7 cellular contexts compared by ENCODE assay signal in the genomic region with DNA sequence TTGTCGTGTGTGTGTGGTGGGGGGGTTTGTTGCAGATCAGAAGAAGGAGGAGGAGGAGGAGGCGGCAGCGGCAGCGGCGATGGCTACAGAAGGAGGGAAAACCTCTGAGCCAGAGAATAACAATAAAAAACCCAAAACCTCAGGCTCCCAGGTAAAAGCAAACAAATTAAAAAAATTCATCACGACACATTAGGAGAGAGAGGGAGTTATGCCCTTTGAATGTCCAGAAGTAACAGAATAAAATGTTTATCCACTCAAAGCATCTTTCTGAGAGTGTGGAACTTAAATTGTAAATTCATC. TPM values are rescaled to one million over a fixed set of nuclear protein-coding genes. Genes with fewer than 3 reads are reported as not detected.
DNase-seq lines count a peak whose midpoint lies in the region; ATAC-seq, FAIRE-seq and TF ChIP-seq lines count a peak whose summit lies in the region.

No MANE protein-coding gene starts in this region.

- no peaks in the 10 kb centered on the region for H3K9me3 Mint-ChIP-seq in activated naive CD8-positive, alpha-beta T cell treated with anti-CD3 and anti-CD28 coated beads, Interleukin-2, amount 10 ng/mL, durations not matched to agents 7 days and 5 days

- H3K4me1 ChIP-seq in HUES64 (ENCODE audit: insufficient read depth, low read length) (peaks cover 41% of the 10 kb centered on the region), keratinocyte (ENCODE audit: control insufficient read depth, extremely low read depth, insufficient read depth, low read length) (peaks cover 8% of the 10 kb centered on the region), subcutaneous abdominal adipose tissue (ENCODE audit: control insufficient read depth in 5 of 5, insufficient read depth in 5 of 5, low read length in 5 of 5) (peaks cover 3 to 24% (median 15%) of the 10 kb centered on the region in 5 donors)

- no peak for DNase-seq in activated naive CD8-positive, alpha-beta T cell treated with anti-CD3 and anti-CD28 coated beads, Interleukin-2, amount 10 ng/mL, durations not matched to agents 7 days and 5 days
- no peak for DNase-seq in keratinocyte (ENCODE audit: low read depth, low spot score)
- no peak for DNase-seq in SKM-1 (lab: John Stamatoyannopoulos, UW; ENCODE audit: unreplicated experiment)
- no peak for DNase-seq in AG20443 (ENCODE audit: low spot score)

- TF ChIP-seq CTCF in keratinocyte (optimal IDR thresholded peaks at IDR 0.05 in 1 of 3, IDR thresholded peaks at IDR 0.05 in 1 of 3, conservative IDR thresholded peaks at IDR 0.05 in 1 of 3; ENCODE audit: extremely low read depth in 1 of 3, insufficient read depth in 2 of 3, low read length in 3 of 3), result no peak

- dilution Hi-C loops in keratinocyte (cut with MboI; ENCODE audit: extremely low pct_ligation_motif_present, low sequenced_read_pairs), result no loop called here

- WGBS in HUES64, result no CpG with 5 or more reads among the region's 6 CpGs

- H3K36me3 ChIP-seq in HUES64 (ENCODE audit: insufficient read depth, low read length) (peaks cover 19% of the 10 kb centered on the region; the same call in 1 of the 2 replicates), keratinocyte (ENCODE audit: control insufficient read depth in 2 of 2, extremely low read depth in 1 of 2, insufficient read depth in 2 of 2, low read length in 2 of 2) (no peaks in the 10 kb centered on the region), subcutaneous abdominal adipose tissue (ENCODE audit: control insufficient read depth in 5 of 5, insufficient read depth in 5 of 5, low read length in 5 of 5) (peaks cover 0 to 4% (median 0%) of the 10 kb centered on the region in 5 donors)

- H3K9me1 ChIP-seq in keratinocyte (ENCODE audit: control insufficient read depth, extremely low read depth, insufficient read depth, low read length), result no peaks in the 10 kb centered on the region

- H4K20me1 ChIP-seq in keratinocyte (ENCODE audit: control insufficient read depth, extremely low read depth, insufficient read depth, low read length), result no peaks in the 10 kb centered on the region

- peaks cover 38% of the 10 kb centered on the region for H3K36me3 Mint-ChIP-seq in activated naive CD8-positive, alpha-beta T cell treated with anti-CD3 and anti-CD28 coated beads, Interleukin-2, amount 10 ng/mL, durations not matched to agents 7 days and 5 days

- peak overlapping the region; percentile 100 for H3K27ac ChIP-seq in HUES64 (ENCODE audit: low read depth, low read length)
- peak overlapping the region; percentile 38 for H3K27ac ChIP-seq in keratinocyte (ENCODE audit: control insufficient read depth, insufficient read depth, low read length)
- H3K27ac ChIP-seq in subcutaneous abdominal adipose tissue (ENCODE audit: low read depth, low read length), result peak overlapping the region; percentile 70

- peak overlapping the region; percentile 98 for H3K27ac Mint-ChIP-seq in activated naive CD8-positive, alpha-beta T cell treated with anti-CD3 and anti-CD28 coated beads, Interleukin-2, amount 10 ng/mL, durations not matched to agents 7 days and 5 days

- peak overlapping the region; percentile 88 for H3K4me2 ChIP-seq in keratinocyte (ENCODE audit: control insufficient read depth, extremely low read depth, insufficient read depth, low read depth, low read length)

- H3K9ac ChIP-seq in HUES64 (ENCODE audit: low read depth, low read length) (peak overlapping the region; percentile 82), keratinocyte (ENCODE audit: control insufficient read depth, extremely low read depth, insufficient read depth, low read length) (peak overlapping the region; percentile 69), subcutaneous abdominal adipose tissue (ENCODE audit: low read length in 5 of 5) (peak overlapping the region; percentile 48 to 75 (median 70))

- POLR2A ChIA-PET in activated naive CD8-positive, alpha-beta T cell treated with anti-CD3 and anti-CD28 coated beads, Interleukin-2, amount 10 ng/mL, durations not matched to agents 7 days and 5 days (lab: Charles Lee), result no interaction called here

- H3K9me3 ChIP-seq in HUES64 (ENCODE audit: insufficient read depth, low read depth, low read length) (no peaks in the 10 kb centered on the region), keratinocyte (ENCODE audit: control insufficient read depth, low read depth, low read length) (no peaks in the 10 kb centered on the region), subcutaneous abdominal adipose tissue (ENCODE audit: control insufficient read depth in 5 of 5, low read length in 5 of 5) (no peaks in the 10 kb centered on the region)

- peak overlapping the region; percentile 80 for H2AFZ ChIP-seq in keratinocyte (ENCODE audit: control insufficient read depth, low read length)

- H3K4me3 Mint-ChIP-seq in activated naive CD8-positive, alpha-beta T cell treated with anti-CD3 and anti-CD28 coated beads, Interleukin-2, amount 10 ng/mL, durations not matched to agents 7 days and 5 days, result peak overlapping the region; percentile 100

- H3K79me2 ChIP-seq in keratinocyte (ENCODE audit: control insufficient read depth, insufficient read depth, low read length), result no peaks in the 10 kb centered on the region

- H3K27me3 ChIP-seq in HUES64 (ENCODE audit: insufficient read depth, low read length) (no peaks in the 10 kb centered on the region), keratinocyte (ENCODE audit: control insufficient read depth, extremely low read depth, insufficient read depth, low read length) (no peaks in the 10 kb centered on the region), subcutaneous abdominal adipose tissue (ENCODE audit: control insufficient read depth in 5 of 5, insufficient read depth in 4 of 5, low read length in 5 of 5) (no peaks in the 10 kb centered on the region)

- H3K4me3 ChIP-seq in HUES64 (ENCODE audit: low read length), result peak overlapping the region; percentile 94
- H3K4me3 ChIP-seq in keratinocyte (ENCODE audit: control insufficient read depth in 2 of 3, extremely low read depth in 1 of 3, insufficient read depth in 2 of 3, low read depth in 1 of 3, low read length in 3 of 3), result peak overlapping the region; percentile 67 to 78 (median 75)
- peak overlapping the region; percentile 69 to 87 (median 73) for H3K4me3 ChIP-seq in subcutaneous abdominal adipose tissue (ENCODE audit: low read depth in 1 of 5, low read length in 5 of 5)

- FAIRE-seq in keratinocyte (lab: Jason Lieb, UNC), result no peak

- peaks cover 43% of the 10 kb centered on the region for H3K4me1 Mint-ChIP-seq in activated naive CD8-positive, alpha-beta T cell treated with anti-CD3 and anti-CD28 coated beads, Interleukin-2, amount 10 ng/mL, durations not matched to agents 7 days and 5 days

- no peaks in the 10 kb centered on the region for H3K27me3 Mint-ChIP-seq in activated naive CD8-positive, alpha-beta T cell treated with anti-CD3 and anti-CD28 coated beads, Interleukin-2, amount 10 ng/mL, durations not matched to agents 7 days and 5 days

- no peak for ATAC-seq in activated naive CD8-positive, alpha-beta T cell treated with anti-CD3 and anti-CD28 coated beads, Interleukin-2, amount 10 ng/mL, durations not matched to agents 7 days and 5 days (ENCODE audit: low read depth)
- no peak for ATAC-seq in GM19328 (IDR thresholded peaks at IDR 0.05; ENCODE audit: unreplicated experiment)

RNA-seq across cellular contexts. Expression of gene SP4, which starts 0.7 kb away (rescaled TPM):
- 15.3 TPM for polyA plus RNA-seq in HUES64 (2013, experiment 1 of 2)
- polyA plus RNA-seq in HUES64 (2013, experiment 2 of 2), result 14.8 TPM
- total RNA-seq in activated naive CD8-positive, alpha-beta T cell treated with anti-CD3 and anti-CD28 coated beads, Interleukin-2, amount 10 ng/mL, durations not matched to agents 7 days and 5 days, result 10 to 100 TPM; 39.6 to 42.4 TPM
- 1.0 to 1.5 TPM (median 1.3 TPM) in 3 replicates for polyA plus RNA-seq in keratinocyte
- 0.50 TPM for polyA plus RNA-seq in keratinocyte (2011; ENCODE audit: low read depth)
- polyA plus RNA-seq in keratinocyte (2011; cell fraction: cytosol; rRNA removed), result 0.61 and 1.2 TPM in 2 replicates
- 1.1 and 1.3 TPM in 2 replicates for polyA plus RNA-seq in keratinocyte (2011; cell fraction: nucleus; rRNA removed)
- polyA plus RNA-seq in keratinocyte (2012; ENCODE audit: low replicate concordance), result 0.90 and 0.93 TPM in 2 replicates
- 1.3 to 3.8 TPM (median 3.0 TPM) in 3 replicates for polyA minus RNA-seq in keratinocyte
- 0.96 TPM for polyA minus RNA-seq in keratinocyte (2011; cell fraction: cytosol; rRNA and poly(A)+ RNA removed)
- 2.0 and 4.3 TPM in 2 replicates for polyA minus RNA-seq in keratinocyte (2011; cell fraction: nucleus; rRNA and poly(A)+ RNA removed)

Comparison
In these comparisons a context has a peak if more than half of its experiments do, and no peak if none do; other contexts are left out.
1. H3K27ac ChIP-seq: peak in every context shown above with its lines; median percentile 100 in HUES64; 70 in subcutaneous abdominal adipose tissue; 38 in keratinocyte.